19 cellular contexts compared by ENCODE assay signal in the genomic region with DNA sequence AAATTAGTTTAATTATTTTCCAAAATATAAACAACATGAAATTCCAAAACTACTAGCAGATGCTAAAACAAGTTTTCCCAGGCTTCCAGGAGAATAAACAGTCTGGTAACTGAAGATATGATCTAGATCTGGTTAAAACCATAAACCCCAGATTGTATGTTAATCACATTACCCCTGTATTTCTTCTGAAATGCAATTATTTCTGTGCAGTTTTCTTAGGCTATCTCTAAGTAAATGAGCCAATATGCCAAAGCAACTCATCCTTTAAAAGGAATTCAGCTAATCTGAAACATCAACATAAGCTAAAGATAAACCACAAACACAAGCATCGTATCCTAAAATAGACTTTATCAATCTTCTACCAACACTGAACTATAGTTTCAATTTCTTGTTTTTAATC. TPM values are rescaled to one million over a fixed set of nuclear protein-coding genes. Genes with fewer than 3 reads are reported as not detected.
DNase-seq lines count a peak whose midpoint lies in the region; ATAC-seq and TF ChIP-seq lines count a peak whose summit lies in the region.
"Had no signal": no experiment of that assay in that cellular context is flagged by ENCODE, and none has a peak within 500 bp of the region (broad histone marks: within the 10 kb centered on the region; RNA-seq: fewer than 3 reads in every experiment).

No MANE protein-coding gene starts in this region.

- peaks cover 4% of the 10 kb centered on the region for H3K27me3 Mint-ChIP-seq in GM23338 (ENCODE audit: insufficient read depth, low read depth, poor library complexity)

- H3K9me3 Mint-ChIP-seq in GM23338: no peaks in the 10 kb centered on the region
- H3K9me3 Mint-ChIP-seq: CD8-positive, alpha-beta memory T cell had no signal

- intact Hi-C loops in Right ventricle myocardium superior (cut with DNase I): no loop called here

- H3K4me1 ChIP-seq in SK-N-SH (ENCODE audit: control insufficient read depth in 1 of 2, insufficient read depth in 2 of 2, low read depth in 1 of 2, low read length in 1 of 2) (peaks cover 0 to 9% of the 10 kb centered on the region in 2 experiments; a peak in 2 of 4 replicates), smooth muscle cell (ENCODE audit: low read depth) (peaks cover 18% of the 10 kb centered on the region), GM23338 (ENCODE audit: insufficient read depth) (no peaks in the 10 kb centered on the region)
- H3K4me1 ChIP-seq: HAP-1 had no signal

- H3K9me3 ChIP-seq in SK-N-SH (no peaks in the 10 kb centered on the region), smooth muscle cell (replicated peaks; ENCODE audit: low read depth) (no peaks in the 10 kb centered on the region)
- H3K9me3 ChIP-seq: BE2C, HAP-1 had no signal

- H3K9ac ChIP-seq in SK-N-SH (no peak overlapping the region), smooth muscle cell (ENCODE audit: low read depth) (no peak overlapping the region)

- no peaks in the 10 kb centered on the region for H4K20me1 ChIP-seq in SK-N-SH (ENCODE audit: insufficient read depth)
- no peaks in the 10 kb centered on the region for H4K20me1 ChIP-seq in smooth muscle cell (ENCODE audit: low read depth)
- H4K20me1 ChIP-seq in GM23338 (replicated peaks; ENCODE audit: insufficient read depth): no peaks in the 10 kb centered on the region

- H3K36me3 Mint-ChIP-seq in GM23338 (ENCODE audit: low read depth): no peaks in the 10 kb centered on the region
- H3K36me3 Mint-ChIP-seq: CD4-positive, CD25-positive, alpha-beta regulatory T cell had no signal

- no peaks in the 10 kb centered on the region for H3K27me3 ChIP-seq in SK-N-SH (ENCODE audit: insufficient read depth)
- H3K27me3 ChIP-seq in smooth muscle cell (ENCODE audit: low read depth): no peaks in the 10 kb centered on the region
- H3K27me3 ChIP-seq in GM23338 (ENCODE audit: insufficient read depth): no peaks in the 10 kb centered on the region
- H3K27me3 ChIP-seq: BE2C had no signal

- no peak overlapping the region for H3K27ac Mint-ChIP-seq in GM23338
- H3K27ac Mint-ChIP-seq: CD4-positive, CD25-positive, alpha-beta regulatory T cell; CD8-positive, alpha-beta memory T cell had no signal

- H3F3A ChIP-seq in SK-N-SH (replicated peaks; ENCODE audit: insufficient read depth) (no peaks in the 10 kb centered on the region), smooth muscle cell (ENCODE audit: low read depth) (peaks cover 4% of the 10 kb centered on the region), GM23338 (replicated peaks; ENCODE audit: low read depth) (no peaks in the 10 kb centered on the region)

- peak in 1 of 2 experiments; percentile 83; a peak in 2 of 4 replicates for TF ChIP-seq EP300 in SK-N-SH (IDR thresholded peaks at IDR 0.05; ENCODE audit: borderline replicate concordance in 1 of 2, low read depth in 1 of 2, low read length in 1 of 2)

- H3K79me2 ChIP-seq in SK-N-SH (ENCODE audit: insufficient read depth): no peaks in the 10 kb centered on the region
- H3K79me2 ChIP-seq in smooth muscle cell (ENCODE audit: low read depth): no peaks in the 10 kb centered on the region
- H3K79me2 ChIP-seq in GM23338 (replicated peaks; ENCODE audit: insufficient read depth): no peaks in the 10 kb centered on the region

- WGBS in SK-N-SH (ENCODE audit: low lambda C conversion rate): 28% methylated on average over 1 of the region's 1 CpG
- WGBS in smooth muscle cell (ENCODE audit: low lambda C conversion rate): 29% methylated on average over 1 of the region's 1 CpG

- no peaks in the 10 kb centered on the region for H3K9me2 ChIP-seq in SK-N-SH
- H3K9me2 ChIP-seq in GM23338 (ENCODE audit: insufficient read depth): no peaks in the 10 kb centered on the region

- peak; percentile 49 for DNase-seq in NCI-H82 (lab: John Stamatoyannopoulos, UW)
- peak; percentile 58 for DNase-seq in SK-N-SH
- DNase-seq in fibroblast of villous mesenchyme (ENCODE audit: low read depth): peak; percentile 13
- no peak for DNase-seq in smooth muscle cell (lab: John Stamatoyannopoulos, UW; ENCODE audit: unreplicated experiment)
- DNase-seq in SHP77 (lab: John Stamatoyannopoulos, UW): no peak
- DNase-seq in NCI-H128 (lab: John Stamatoyannopoulos, UW; ENCODE audit: unreplicated experiment): no peak
- DNase-seq in GM23338 (ENCODE audit: low spot score): no peak
- DNase-seq in Right ventricle myocardium superior: no peak
- DNase-seq: ACHN; BE2C; C1 segment of cervical spinal cord; CD4-positive, CD25-positive, alpha-beta regulatory T cell; CD8-positive, alpha-beta memory T cell; COR-L47; DMS153; DMS79; GF-D8 had no signal

- ATAC-seq in GM23338 (no peak), Right ventricle myocardium superior (ENCODE audit: poor library complexity) (no peak)

- H2AFZ ChIP-seq in SK-N-SH (ENCODE audit: low read depth): no peak overlapping the region
- peak overlapping the region; percentile 57 for H2AFZ ChIP-seq in smooth muscle cell (ENCODE audit: low read depth)
- H2AFZ ChIP-seq in GM23338: no peak overlapping the region

- H3K4me1 Mint-ChIP-seq in GM23338: peaks cover 4% of the 10 kb centered on the region; the same call in 2 of the 3 replicates
- H3K4me1 Mint-ChIP-seq: CD8-positive, alpha-beta memory T cell had no signal

- no peak for TF ChIP-seq RAD21 in SK-N-SH (IDR thresholded peaks at IDR 0.05; ENCODE audit: low read length)

- no peak overlapping the region for H3K4me3 Mint-ChIP-seq in GM23338
- H3K4me3 Mint-ChIP-seq: CD4-positive, CD25-positive, alpha-beta regulatory T cell; CD8-positive, alpha-beta memory T cell had no signal

- H3K36me3 ChIP-seq in SK-N-SH (replicated peaks in 1 of 2; ENCODE audit: control insufficient read depth in 1 of 2, insufficient read depth in 2 of 2, low read length in 1 of 2) (no peaks in the 10 kb centered on the region), smooth muscle cell (ENCODE audit: low read depth) (no peaks in the 10 kb centered on the region), GM23338 (ENCODE audit: insufficient read depth) (no peaks in the 10 kb centered on the region)
- H3K36me3 ChIP-seq: BE2C, HAP-1 had no signal

- H3K27ac ChIP-seq in SK-N-SH (ENCODE audit: low read depth in 2 of 2, low read length in 1 of 2) (peak overlapping the region in 1 of 2 experiments; percentile 17; a peak in 2 of 4 replicates), smooth muscle cell (ENCODE audit: low read depth) (peak overlapping the region; percentile 40), GM23338 (ENCODE audit: low read depth) (no peak overlapping the region)
- H3K27ac ChIP-seq: HL-60 had no signal

- TF ChIP-seq CTCF in SK-N-SH (IDR thresholded peaks at IDR 0.05) (no peak), fibroblast of villous mesenchyme (IDR thresholded peaks at IDR 0.05; ENCODE audit: insufficient read depth, low read depth, low read length) (no peak), smooth muscle cell (IDR thresholded peaks at IDR 0.05; ENCODE audit: borderline replicate concordance, insufficient read depth, poor library complexity, severe bottlenecking) (no peak), GM23338 (conservative IDR thresholded peaks at IDR 0.05; ENCODE audit: low read depth in 2 of 2) (no peak)

- H3K4me2 ChIP-seq in SK-N-SH (no peak overlapping the region), smooth muscle cell (peak overlapping the region; percentile 53), GM23338 (no peak overlapping the region)

- CTCF ChIA-PET in SK-N-SH (lab: Yijun Ruan, JAX): interaction anchor here (1.4 kb wide), 1 partner anchor 260 kb away, joined by 4 read pairs; no protein-coding TSS in a partner anchor

- POLR2A ChIA-PET in SK-N-SH (lab: Yijun Ruan, JAX): no interaction called here

- no peak overlapping the region for H3K4me3 ChIP-seq in SK-N-SH (ENCODE audit: low read depth in 2 of 2, low read length in 1 of 2)
- no peak overlapping the region for H3K4me3 ChIP-seq in fibroblast of villous mesenchyme (ENCODE audit: low read depth, low read length)
- no peak overlapping the region for H3K4me3 ChIP-seq in smooth muscle cell
- H3K4me3 ChIP-seq in GM23338: no peak overlapping the region
- H3K4me3 ChIP-seq: HAP-1 had no signal

TF ChIP-seq in GM23338, 12 proteins besides CTCF, POLR2A, EP300 and RAD21 (continues in another document):
- TF ChIP-seq POLR2AphosphoS5 (IDR thresholded peaks at IDR 0.05; ENCODE audit: low read depth) (no peak), ZNF331 (CRISPR knock-in tag; IDR thresholded peaks at IDR 0.05; ENCODE audit: low read depth) (no peak), EZH2phosphoT487 (IDR thresholded peaks at IDR 0.05; ENCODE audit: unreplicated experiment) (no peak)
- TF ChIP-seq, protein P1, sequence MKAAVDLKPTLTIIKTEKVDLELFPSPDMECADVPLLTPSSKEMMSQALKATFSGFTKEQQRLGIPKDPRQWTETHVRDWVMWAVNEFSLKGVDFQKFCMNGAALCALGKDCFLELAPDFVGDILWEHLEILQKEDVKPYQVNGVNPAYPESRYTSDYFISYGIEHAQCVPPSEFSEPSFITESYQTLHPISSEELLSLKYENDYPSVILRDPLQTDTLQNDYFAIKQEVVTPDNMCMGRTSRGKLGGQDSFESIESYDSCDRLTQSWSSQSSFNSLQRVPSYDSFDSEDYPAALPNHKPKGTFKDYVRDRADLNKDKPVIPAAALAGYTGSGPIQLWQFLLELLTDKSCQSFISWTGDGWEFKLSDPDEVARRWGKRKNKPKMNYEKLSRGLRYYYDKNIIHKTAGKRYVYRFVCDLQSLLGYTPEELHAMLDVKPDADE (IDR thresholded peaks at IDR 0.05): no peak

RNA-seq across cellular contexts. Expression of a gene that starts 44.6 kb away (rescaled TPM):
- 16.2 and 18.7 TPM in 2 replicates for polyA plus RNA-seq in SK-N-SH (2012; rRNA removed)
- 21.4 and 29.5 TPM in 2 replicates for polyA plus RNA-seq in SK-N-SH (2012; cell fraction: cytosol; rRNA removed)
- polyA plus RNA-seq in SK-N-SH (2012; cell fraction: nucleus; rRNA removed): 32.9 and 47.4 TPM in 2 replicates
- total RNA-seq in fibroblast of villous mesenchyme: 93.1 and 113 TPM in 2 replicates
- 126 and 130 TPM in 2 replicates for total RNA-seq in smooth muscle cell
- polyA plus RNA-seq in smooth muscle cell: 45.0 and 50.2 TPM in 2 replicates
- 108 and 114 TPM in 2 replicates for total RNA-seq in GM23338 (2014; rRNA removed; shearing (Covaris generic))
- 62.5 and 66.6 TPM in 2 replicates for polyA plus RNA-seq in GM23338 (2016; fragmentation: Nextera tagmentation; extraction: Ambion mirVana)
- 46.8 TPM for total RNA-seq in Right ventricle myocardium superior

Comparison
In these comparisons a context has a peak if more than half of its experiments do, and no peak if none do; other contexts are left out.
1. DNase-seq: peak in NCI-H82 (single experiment), SK-N-SH (single experiment) and fibroblast of villous mesenchyme (single experiment); none in smooth muscle cell (single experiment), SHP77 (0 of 2), NCI-H128 (single experiment), GM23338 (single experiment) and Right ventricle myocardium superior (single experiment).